ENCODE assay signal across 14 cellular contexts in genomic region chr3:6491768-6492167, GRCh38.
"Had no signal": no experiment of that assay in that cellular context is flagged by ENCODE, and none has a peak within 500 bp of the region (broad histone marks: within the 10 kb centered on the region; RNA-seq: fewer than 3 reads in every experiment).

No MANE protein-coding gene starts in this region.

- H3K4me3 ChIP-seq: body of pancreas, coronary artery, lower lobe of right lung, sigmoid colon had no signal

- H3K36me3 ChIP-seq: lower lobe of right lung, sigmoid colon had no signal

- H3K9me3 ChIP-seq: body of pancreas, lower lobe of right lung, sigmoid colon had no signal

- H3K27ac ChIP-seq: body of pancreas, coronary artery, lower lobe of right lung, sigmoid colon had no signal

- H3K27me3 ChIP-seq: body of pancreas, sigmoid colon had no signal

- H3K4me1 ChIP-seq: body of pancreas, lower lobe of right lung, sigmoid colon had no signal

- DNase-seq: activated CD4-positive, alpha-beta T cell treated with anti-CD3 and anti-CD28 coated beads, Interleukin-2, amount 10 ng/mL, durations not matched to agents 7 days and 5 days; activated CD4-positive, CD25-positive, alpha-beta regulatory T cell; activated gamma-delta T cell treated with Interleukin-2 at 50 U/mL for 16 hours; activated naive CD8-positive, alpha-beta T cell treated with anti-CD3 and anti-CD28 coated beads for 36 hours; amygdala; body of pancreas; central memory CD4-positive, alpha-beta T cell; foreskin melanocyte; head of caudate nucleus; left colon; lower lobe of right lung; sigmoid colon; stimulated activated CD4-positive, alpha-beta T cell treated with anti-CD3 and anti-CD28 coated beads, Interleukin-1b, Interleukin-23, amount 100 ng/mL, for 48 hours had no signal
